In the genomic region with DNA sequence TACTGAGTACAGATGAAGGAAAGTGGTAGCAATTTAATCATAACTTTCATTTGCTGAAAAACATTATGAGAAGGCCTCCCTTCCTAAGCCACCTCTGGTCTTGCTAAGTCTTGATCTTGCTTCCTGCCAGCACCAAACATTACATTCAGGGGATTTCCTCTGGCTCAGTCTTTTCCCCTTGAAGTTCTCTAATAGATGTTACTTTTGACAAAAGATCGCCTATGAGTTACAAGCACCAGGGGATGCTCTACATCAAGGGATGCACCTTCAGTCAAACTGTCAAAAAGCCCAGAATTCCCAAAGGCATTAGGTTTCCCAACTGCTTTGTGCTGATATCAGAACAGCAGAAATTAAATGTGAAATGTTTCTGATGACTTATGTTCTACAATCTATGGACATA, we compare ENCODE assay signal across 20 cellular contexts. TPM values are rescaled to one million over a fixed set of nuclear protein-coding genes. Genes with fewer than 3 reads are reported as not detected.
DNase-seq lines count a peak whose midpoint lies in the region; ATAC-seq and TF ChIP-seq lines count a peak whose summit lies in the region.
"Had no signal": no experiment of that assay in that cellular context is flagged by ENCODE, and none has a peak within 500 bp of the region (broad histone marks: within the 10 kb centered on the region; RNA-seq: fewer than 3 reads in every experiment).

No MANE protein-coding gene starts in this region.

- H3K27ac Mint-ChIP-seq in activated naive CD4-positive, alpha-beta T cell treated with anti-CD3 and anti-CD28 coated beads, Interleukin-2, amount 10 ng/mL, durations not matched to agents 7 days and 5 days = no peak overlapping the region
- H3K27ac Mint-ChIP-seq: activated naive CD8-positive, alpha-beta T cell had no signal

- no peak for ATAC-seq in RWPE2 (ENCODE audit: low read depth)
- ATAC-seq in GM18867 (IDR thresholded peaks at IDR 0.05; ENCODE audit: unreplicated experiment) = no peak
- ATAC-seq: pancreas had no signal

- no peak overlapping the region for H3K27ac ChIP-seq in RWPE2 (ENCODE audit: poor library complexity, severe bottlenecking)
- H3K27ac ChIP-seq: hepatocyte, pancreas, skin epidermis had no signal

- no peaks in the 10 kb centered on the region for H3K9me3 Mint-ChIP-seq in activated naive CD4-positive, alpha-beta T cell treated with anti-CD3 and anti-CD28 coated beads, Interleukin-2, amount 10 ng/mL, durations not matched to agents 7 days and 5 days

- H3K36me3 Mint-ChIP-seq in activated naive CD4-positive, alpha-beta T cell treated with anti-CD3 and anti-CD28 coated beads, Interleukin-2, amount 10 ng/mL, durations not matched to agents 7 days and 5 days = no peaks in the 10 kb centered on the region
- H3K36me3 Mint-ChIP-seq: activated naive CD8-positive, alpha-beta T cell had no signal

- H3K27me3 Mint-ChIP-seq in activated naive CD4-positive, alpha-beta T cell treated with anti-CD3 and anti-CD28 coated beads, Interleukin-2, amount 10 ng/mL, durations not matched to agents 7 days and 5 days = peaks cover 29% of the 10 kb centered on the region

- no peaks in the 10 kb centered on the region for H3K9me3 ChIP-seq in RWPE2 (ENCODE audit: severe bottlenecking)
- H3K9me3 ChIP-seq: pancreas had no signal

- H3K27me3 ChIP-seq in GM06990 (replicated peaks; ENCODE audit: control insufficient read depth, insufficient read depth, low read length) (no peaks in the 10 kb centered on the region; the same call in 1 of the 2 replicates), RWPE2 (ENCODE audit: insufficient read depth, poor library complexity, severe bottlenecking) (no peaks in the 10 kb centered on the region)
- H3K27me3 ChIP-seq: pancreas had no signal

- CTCF ChIA-PET in activated naive CD4-positive, alpha-beta T cell treated with anti-CD3 and anti-CD28 coated beads, Interleukin-2, amount 10 ng/mL, durations not matched to agents 7 days and 5 days (lab: Charles Lee) = no interaction called here

- peaks cover 7% of the 10 kb centered on the region for H3K4me1 ChIP-seq in RWPE2 (ENCODE audit: insufficient read depth, poor library complexity, severe bottlenecking)
- H3K4me1 ChIP-seq: pancreas had no signal

- H3K36me3 ChIP-seq in GM06990 (ENCODE audit: control insufficient read depth, insufficient read depth, low read length) = no peaks in the 10 kb centered on the region
- H3K36me3 ChIP-seq in RWPE2 (ENCODE audit: low read depth) = no peaks in the 10 kb centered on the region
- H3K36me3 ChIP-seq: pancreas had no signal

- TF ChIP-seq CTCF in AG09309 (IDR thresholded peaks at IDR 0.05; ENCODE audit: control insufficient read depth, insufficient read depth, low read depth, low read length, missing control alignments) (peak; percentile 52), GM06990 (IDR thresholded peaks at IDR 0.05; ENCODE audit: insufficient read depth, low read length, poor library complexity, severe bottlenecking) (peak; percentile 31), RWPE2 (IDR thresholded peaks at IDR 0.05; ENCODE audit: poor library complexity, severe bottlenecking) (peak; percentile 43), fibroblast of mammary gland (conservative IDR thresholded peaks at IDR 0.05; ENCODE audit: control insufficient read depth, insufficient read depth, low read depth, low read length) (peak; percentile 66)

- no peak overlapping the region for H3K4me3 Mint-ChIP-seq in activated naive CD4-positive, alpha-beta T cell treated with anti-CD3 and anti-CD28 coated beads, Interleukin-2, amount 10 ng/mL, durations not matched to agents 7 days and 5 days
- H3K4me3 Mint-ChIP-seq: activated naive CD8-positive, alpha-beta T cell had no signal

- no peaks in the 10 kb centered on the region for H3K4me1 Mint-ChIP-seq in activated naive CD4-positive, alpha-beta T cell treated with anti-CD3 and anti-CD28 coated beads, Interleukin-2, amount 10 ng/mL, durations not matched to agents 7 days and 5 days

- DNase-seq in AG09309 (ENCODE audit: low read depth) = no peak
- DNase-seq in GM06990 (ENCODE audit: extremely low read depth, insufficient read length) = no peak
- DNase-seq in RWPE2 (ENCODE audit: low spot score) = no peak
- DNase-seq in fibroblast of mammary gland (ENCODE audit: low read depth) = peak; percentile 73
- DNase-seq in OCI-M2 (lab: John Stamatoyannopoulos, UW; ENCODE audit: unreplicated experiment) = no peak
- no peak for DNase-seq in A172 (ENCODE audit: low spot score)
- no peak for DNase-seq in activated naive CD4-positive, alpha-beta T cell treated with anti-CD3 and anti-CD28 coated beads, Interleukin-2, amount 10 ng/mL, durations not matched to agents 7 days and 5 days
- DNase-seq: activated CD8-positive, alpha-beta memory T cell treated with anti-CD3 and anti-CD28 coated beads, Interleukin-2, amount 50 U/mL, for 48 hours; C1 segment of cervical spinal cord; central memory CD4-positive, alpha-beta T cell; NCI-H187 treated with DMSO at 0.1 percent for 48 hours; NCI-H748 treated with DMSO at 0.1 percent for 48 hours; pancreas; RPMI8226; stimulated activated naive CD4-positive, alpha-beta T cell treated with Interleukin-2 at 50 U/mL for 16 hours had no signal

- H3K4me3 ChIP-seq in AG09309 (ENCODE audit: control insufficient read depth, low read depth, low read length) (no peak overlapping the region), GM06990 (replicated peaks; ENCODE audit: low read depth, low read length) (no peak overlapping the region), RWPE2 (ENCODE audit: severe bottlenecking) (no peak overlapping the region), fibroblast of mammary gland (ENCODE audit: control insufficient read depth, low read depth, low read length) (no peak overlapping the region)
- H3K4me3 ChIP-seq: hepatocyte, pancreas, skin epidermis had no signal

RNA-seq across cellular contexts. Expression of gene AQP9, which starts 47.3 kb away (rescaled TPM):
- total RNA-seq in A172 (2014; rRNA removed; shearing (Covaris generic)) = not detected in 2 replicates
- total RNA-seq: T-helper 1 cell treated with Interleukin-12 subunit alpha and Interleukin-12 subunit beta and Interleukin-4 antibody, amounts not matched to agents 30 ng/mL and 1 ng/mL, for 36 hours had no signal
